In the genomic region with DNA sequence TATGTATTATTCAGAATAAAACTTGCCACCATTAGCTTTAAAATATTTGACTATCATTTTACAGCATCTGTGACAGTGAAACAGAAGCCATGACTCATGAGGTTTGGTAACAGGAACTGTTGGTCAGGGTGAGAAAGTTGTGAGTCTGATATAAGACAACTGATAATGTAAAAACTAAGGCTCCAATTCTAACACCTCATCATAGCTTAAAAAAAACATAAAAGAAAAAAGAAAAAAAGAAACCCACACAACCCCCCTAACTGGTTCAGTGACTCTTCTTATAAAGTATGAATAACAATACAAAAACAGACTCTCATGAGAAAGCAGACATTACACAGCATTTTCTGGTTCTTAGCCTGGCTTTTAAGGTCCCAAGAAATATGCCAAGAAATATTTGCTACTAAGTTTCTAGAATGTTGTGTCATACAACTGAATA, we compare ENCODE assay signal across 8 cellular contexts.
DNase-seq lines count a peak whose midpoint lies in the region; ATAC-seq and TF ChIP-seq lines count a peak whose summit lies in the region.

No MANE protein-coding gene starts in this region.

- CTCF ChIA-PET in RWPE1 (lab: Yijun Ruan, JAX): interaction anchor here (0.7 to 1.2 kb wide), 3 partner anchors 11 to 25 kb away, joined by 3 to 4 read pairs (median 3); no protein-coding TSS in a partner anchor

- POLR2A ChIA-PET in RWPE1 (lab: Yijun Ruan, JAX; ENCODE audit: low non-redundant PET): no interaction called here

- no peak for TF ChIP-seq CTCF in RWPE1 (conservative IDR thresholded peaks at IDR 0.05; ENCODE audit: low read depth)
- no peak for TF ChIP-seq CTCF in fibroblast of the aortic adventitia (IDR thresholded peaks at IDR 0.05; ENCODE audit: insufficient read depth, low read length)

- no peak overlapping the region for H3K4me3 ChIP-seq in fibroblast of the aortic adventitia (ENCODE audit: low read depth, low read length)

- DNase-seq in AML-193 (lab: John Stamatoyannopoulos, UW): peak; percentile 25 to 69
- peak; percentile 66 for DNase-seq in RWPE1 (ENCODE audit: low spot score)
- DNase-seq in fibroblast of the aortic adventitia (ENCODE audit: low read depth): peak; percentile 79
- no peak for DNase-seq in NCI-H1105 (lab: John Stamatoyannopoulos, UW)
- DNase-seq in HK-2 (ENCODE audit: unreplicated experiment): no peak
- DNase-seq in NCI-H1930 (lab: John Stamatoyannopoulos, UW): no peak

- ATAC-seq in GM18867 (IDR thresholded peaks at IDR 0.05; ENCODE audit: unreplicated experiment): peak; percentile 93
- ATAC-seq in HG03060 (IDR thresholded peaks at IDR 0.05; ENCODE audit: low read depth, unreplicated experiment): peak; percentile 83

- H3K27ac ChIP-seq in RWPE1: no peak overlapping the region

Comparison
In these comparisons a context has a peak if more than half of its experiments do, and no peak if none do; other contexts are left out.
1. DNase-seq: peak in AML-193 (2 of 2), RWPE1 (single experiment) and fibroblast of the aortic adventitia (single experiment); none in NCI-H1105 (single experiment), HK-2 (single experiment) and NCI-H1930 (0 of 2).